ENCODE assay signal across 9 cellular contexts in genomic region chr3:111392911-111393351, GRCh38.
DNase-seq lines count a peak whose midpoint lies in the region; ATAC-seq and TF ChIP-seq lines count a peak whose summit lies in the region.
"Had no signal": no experiment of that assay in that cellular context is flagged by ENCODE, and none has a peak within 500 bp of the region (broad histone marks: within the 10 kb centered on the region; RNA-seq: fewer than 3 reads in every experiment).

No MANE protein-coding gene starts in this region.

- H3K79me2 ChIP-seq in PC-9 (ENCODE audit: low read depth): no peaks in the 10 kb centered on the region

- no peak overlapping the region for H2AFZ ChIP-seq in PC-9

- H3K9me2 ChIP-seq in PC-9 (ENCODE audit: insufficient read depth): no peaks in the 10 kb centered on the region

- ATAC-seq in activated naive CD8-positive, alpha-beta T cell treated with anti-CD3 and anti-CD28 coated beads, Interleukin-2, amount 50 U/mL, for 24 hours: peak; percentile 73
- ATAC-seq in GM21526 (IDR thresholded peaks at IDR 0.05; ENCODE audit: low FRiP score, unreplicated experiment): no peak
- ATAC-seq: K562 had no signal

- TF ChIP-seq CTCF in PC-9 (conservative IDR thresholded peaks at IDR 0.05): no peak
- TF ChIP-seq CTCF in suprapubic skin (IDR thresholded peaks at IDR 0.05): no peak

- peaks cover 9% of the 10 kb centered on the region for H3K36me3 Mint-ChIP-seq in activated naive CD8-positive, alpha-beta T cell treated with anti-CD3 and anti-CD28 coated beads, Interleukin-2, amount 50 U/mL, for 24 hours (ENCODE audit: low read depth)

- TF ChIP-seq POLR2A in suprapubic skin (IDR thresholded peaks at IDR 0.05): no peak

- DNase-seq in activated gamma-delta T cell treated with Interleukin-2 at 50 U/mL for 16 hours: peak; percentile 40
- DNase-seq in activated gamma-delta T cell (lab: John Stamatoyannopoulos, UW): no peak
- peak; percentile 61 to 73 for DNase-seq in PC-9
- DNase-seq in activated naive CD8-positive, alpha-beta T cell treated with anti-CD3 and anti-CD28 coated beads, Interleukin-2, amount 50 U/mL, for 24 hours: peak; percentile 6
- peak; percentile 1 to 3 for DNase-seq in stimulated activated CD8-positive, alpha-beta memory T cell treated with anti-CD3 and anti-CD28 coated beads, Interleukin-4, amount 100 ng/mL, for 4 hours (ENCODE audit: low read depth in 2 of 2, low spot score in 1 of 2)
- DNase-seq in suprapubic skin (ENCODE audit: low spot score in 2 of 2): no peak
- no peak for DNase-seq in RKO (ENCODE audit: low spot score)

- no peaks in the 10 kb centered on the region for H3K27me3 Mint-ChIP-seq in activated naive CD8-positive, alpha-beta T cell treated with anti-CD3 and anti-CD28 coated beads, Interleukin-2, amount 50 U/mL, for 24 hours

- H3K4me3 Mint-ChIP-seq in activated naive CD8-positive, alpha-beta T cell treated with anti-CD3 and anti-CD28 coated beads, Interleukin-2, amount 50 U/mL, for 24 hours: no peak overlapping the region

- no TSS peak for BruUV-seq in PC-9 (replicated peaks; lab: Mats Ljungman, UMichigan)

- no peak overlapping the region for H3K27ac Mint-ChIP-seq in activated naive CD8-positive, alpha-beta T cell treated with anti-CD3 and anti-CD28 coated beads, Interleukin-2, amount 50 U/mL, for 24 hours

- H3K36me3 ChIP-seq in PC-9 (ENCODE audit: low read depth) (no peaks in the 10 kb centered on the region), suprapubic skin (no peaks in the 10 kb centered on the region)

- H3K4me1 ChIP-seq in PC-9 (replicated peaks; ENCODE audit: insufficient read depth) (peaks cover 16% of the 10 kb centered on the region), suprapubic skin (no peaks in the 10 kb centered on the region)

- H3K9me3 ChIP-seq in PC-9 (ENCODE audit: insufficient read depth, low read depth): no peaks in the 10 kb centered on the region
- no peaks in the 10 kb centered on the region for H3K9me3 ChIP-seq in suprapubic skin

- intact Hi-C loops in PC-9 (cut with micrococcal nuclease; ENCODE audit: unreplicated experiment): loop anchor here (2.0 kb wide), 1 partner anchor 146 kb away; no protein-coding TSS in a partner anchor

- no peak for TF ChIP-seq EP300 in suprapubic skin (IDR thresholded peaks at IDR 0.05)

- H3K27me3 ChIP-seq in PC-9 (ENCODE audit: insufficient read depth, low read depth) (no peaks in the 10 kb centered on the region), suprapubic skin (no peaks in the 10 kb centered on the region)

- H3K4me3 ChIP-seq in PC-9 (no peak overlapping the region), suprapubic skin (no peak overlapping the region)
- H3K4me3 ChIP-seq: K562 had no signal

- H4K20me1 ChIP-seq in PC-9 (ENCODE audit: insufficient read depth): no peaks in the 10 kb centered on the region; the same call in 1 of the 2 replicates

- WGBS in suprapubic skin: 72% methylated on average over 2 of the region's 2 CpGs

- POLR2A ChIA-PET in PC-9 (lab: Charles Lee; ENCODE audit: unreplicated experiment): no interaction called here

- H3K9me3 Mint-ChIP-seq in activated naive CD8-positive, alpha-beta T cell treated with anti-CD3 and anti-CD28 coated beads, Interleukin-2, amount 50 U/mL, for 24 hours: peaks cover 34% of the 10 kb centered on the region

- CTCF ChIA-PET in PC-9 (lab: Charles Lee): no interaction called here

- no peak overlapping the region for H3K27ac ChIP-seq in PC-9
- no peak overlapping the region for H3K27ac ChIP-seq in suprapubic skin

- H3F3A ChIP-seq in PC-9 (ENCODE audit: insufficient read depth, low read depth): no peaks in the 10 kb centered on the region

- H3K4me1 Mint-ChIP-seq in activated naive CD8-positive, alpha-beta T cell treated with anti-CD3 and anti-CD28 coated beads, Interleukin-2, amount 50 U/mL, for 24 hours: peaks cover 13% of the 10 kb centered on the region

- no peak overlapping the region for H3K4me2 ChIP-seq in PC-9

Comparison
In these comparisons a context has a peak if more than half of its experiments do, and no peak if none do; other contexts are left out.
1. DNase-seq: peak in activated gamma-delta T cell treated with Interleukin-2 at 50 U/mL for 16 hours (single experiment), PC-9 (2 of 2), activated naive CD8-positive, alpha-beta T cell treated with anti-CD3 and anti-CD28 coated beads, Interleukin-2, amount 50 U/mL, for 24 hours (single experiment) and stimulated activated CD8-positive, alpha-beta memory T cell treated with anti-CD3 and anti-CD28 coated beads, Interleukin-4, amount 100 ng/mL, for 4 hours (2 of 2); none in activated gamma-delta T cell (single experiment), suprapubic skin (0 of 2) and RKO (single experiment).